ENCODE assay signal across 8 cellular contexts in genomic region chr2:117814417-117815264, GRCh38. TPM values are rescaled to one million over a fixed set of nuclear protein-coding genes. Genes with fewer than 3 reads are reported as not detected.
DNase-seq lines count a peak whose midpoint lies in the region; ATAC-seq and TF ChIP-seq lines count a peak whose summit lies in the region.

Gene DDX18, plus strand, starts transcription at chr2:117814691. Its CDS starts 87 bp downstream, at chr2:117814778.

- peak within 1 kb of the TSS; percentile 88 for H3K4me3 ChIP-seq in choroid plexus epithelial cell (ENCODE audit: low read depth, low read length)
- peak within 1 kb of the TSS; percentile 100 for H3K4me3 ChIP-seq in kidney epithelial cell (ENCODE audit: low read depth, low read length)

- TF ChIP-seq CTCF in choroid plexus epithelial cell (conservative IDR thresholded peaks at IDR 0.05; ENCODE audit: low read depth, low read length), result peak; percentile 100
- TF ChIP-seq CTCF in kidney epithelial cell (IDR thresholded peaks at IDR 0.05; ENCODE audit: insufficient read depth, low read length, poor library complexity, severe bottlenecking), result peak; percentile 100

- no peaks in the 10 kb centered on the region for H3K27me3 ChIP-seq in kidney epithelial cell (ENCODE audit: control insufficient read depth, insufficient read depth, low read length)

- DNase-seq in Ammon's horn (ENCODE audit: low spot score) (peak; percentile 97), NCI-H510A (lab: John Stamatoyannopoulos, UW) (peak; percentile 97), choroid plexus epithelial cell (ENCODE audit: low read depth) (peak; percentile 98), kidney epithelial cell (ENCODE audit: low read depth) (peak; percentile 84)
- DNase-seq in activated CD4-positive, alpha-beta T cell treated with anti-CD3 and anti-CD28 coated beads for 24 hours (ENCODE audit: low read depth in 2 of 2), result peak; percentile 96 to 97
- peak; percentile 90 to 93 for DNase-seq in stimulated activated CD4-positive, alpha-beta T cell treated with anti-CD3 and anti-CD28 coated beads, Interleukin-1b, Interleukin-23, amount 100 ng/mL, for 1 hour (ENCODE audit: low read depth in 2 of 2)

- ATAC-seq in GM19043 (IDR thresholded peaks at IDR 0.05; ENCODE audit: low read depth, unreplicated experiment) (peak; percentile 95), HG03432 (IDR thresholded peaks at IDR 0.05; ENCODE audit: unreplicated experiment) (peak; percentile 97)

- H3K36me3 ChIP-seq in kidney epithelial cell (ENCODE audit: control insufficient read depth, insufficient read depth, low read length), result peaks cover 1% of the 10 kb centered on the region

RNA-seq across cellular contexts. Expression of gene DDX18, which starts in this region (rescaled TPM):
- total RNA-seq in kidney epithelial cell, result 66.9 and 77.3 TPM in 2 replicates

Comparison
In these comparisons a context has a peak if more than half of its experiments do, and no peak if none do; other contexts are left out.
1. Peak in every context shown above with its lines: DNase-seq, ATAC-seq and H3K4me3 ChIP-seq.